9 cellular contexts compared by ENCODE assay signal in genomic region chr15:98858610-98859023, GRCh38.
DNase-seq lines count a peak whose midpoint lies in the region; ATAC-seq lines count a peak whose summit lies in the region.
"Had no signal": no experiment of that assay in that cellular context is flagged by ENCODE, and none has a peak within 500 bp of the region (broad histone marks: within the 10 kb centered on the region; RNA-seq: fewer than 3 reads in every experiment).

No MANE protein-coding gene starts in this region.

- H3K9me3 Mint-ChIP-seq in CD4-positive, CD25-positive, alpha-beta regulatory T cell: peaks cover 0 to 3% (median 0%) of the 10 kb centered on the region in 7 donors
- H3K9me3 Mint-ChIP-seq in IgD-negative memory B cell: no peaks in the 10 kb centered on the region
- no peaks in the 10 kb centered on the region for H3K9me3 Mint-ChIP-seq in activated naive CD8-positive, alpha-beta T cell (ENCODE audit: low read depth)
- H3K9me3 Mint-ChIP-seq in naive B cell: no peaks in the 10 kb centered on the region

- H3K4me1 ChIP-seq in CD4-positive, CD25-positive, alpha-beta regulatory T cell (ENCODE audit: control insufficient read depth, insufficient read depth, low read length, poor library complexity, severe bottlenecking): peaks cover 20% of the 10 kb centered on the region

- peak overlapping the region; percentile 76 to 87 (median 83) for H3K27ac Mint-ChIP-seq in CD4-positive, CD25-positive, alpha-beta regulatory T cell
- H3K27ac Mint-ChIP-seq in IgD-negative memory B cell (no peak overlapping the region), naive B cell (peak overlapping the region in 3 of 6 donors; percentile 1 to 95 (median 23))
- peak overlapping the region; percentile 66 for H3K27ac Mint-ChIP-seq in activated naive CD8-positive, alpha-beta T cell

- no peak for ATAC-seq in CD4-positive, CD25-positive, alpha-beta regulatory T cell (ENCODE audit: low read depth in 2 of 2)
- ATAC-seq in naive B cell (ENCODE audit: low read depth in 2 of 2): peak; percentile 47 to 53
- ATAC-seq in HG02763 (IDR thresholded peaks at IDR 0.05; ENCODE audit: unreplicated experiment): no peak

- H3K9me3 ChIP-seq in CD4-positive, CD25-positive, alpha-beta regulatory T cell (ENCODE audit: control insufficient read depth in 2 of 2, low read length in 2 of 2): no peaks in the 10 kb centered on the region

- no peaks in the 10 kb centered on the region for H3K36me3 Mint-ChIP-seq in CD4-positive, CD25-positive, alpha-beta regulatory T cell
- H3K36me3 Mint-ChIP-seq in IgD-negative memory B cell (no peaks in the 10 kb centered on the region), naive B cell (no peaks in the 10 kb centered on the region)
- H3K36me3 Mint-ChIP-seq in activated naive CD8-positive, alpha-beta T cell: no peaks in the 10 kb centered on the region

- H3K27me3 Mint-ChIP-seq in CD4-positive, CD25-positive, alpha-beta regulatory T cell: no peaks in the 10 kb centered on the region
- H3K27me3 Mint-ChIP-seq in IgD-negative memory B cell: peaks cover 8% of the 10 kb centered on the region
- H3K27me3 Mint-ChIP-seq in activated naive CD8-positive, alpha-beta T cell: no peaks in the 10 kb centered on the region
- no peaks in the 10 kb centered on the region for H3K27me3 Mint-ChIP-seq in naive B cell

- H3K4me3 Mint-ChIP-seq in CD4-positive, CD25-positive, alpha-beta regulatory T cell: peak overlapping the region in 3 of 4 donors; percentile 27 to 77 (median 65)
- H3K4me3 Mint-ChIP-seq in IgD-negative memory B cell: peak overlapping the region; percentile 6 to 83 (median 44)
- H3K4me3 Mint-ChIP-seq in activated naive CD8-positive, alpha-beta T cell: peak overlapping the region; percentile 44
- H3K4me3 Mint-ChIP-seq in naive B cell: peak overlapping the region; percentile 10 to 70 (median 62)

- H3K27me3 ChIP-seq in CD4-positive, CD25-positive, alpha-beta regulatory T cell (ENCODE audit: control insufficient read depth, insufficient read depth, low read length): no peaks in the 10 kb centered on the region

- peak in 1 of 3 donors; percentile 28 for DNase-seq in CD4-positive, CD25-positive, alpha-beta regulatory T cell
- DNase-seq in naive B cell: no peak
- DNase-seq in anterior cingulate cortex (lab: John Stamatoyannopoulos, UW): no peak
- DNase-seq in COR-L47 (lab: John Stamatoyannopoulos, UW): no peak
- DNase-seq in NCI-H510A treated with DMSO at 0.1 percent for 48 hours (lab: John Stamatoyannopoulos, UW): no peak
- DNase-seq: NCI-H1436 treated with DMSO at 0.1 percent for 48 hours had no signal

- H3K36me3 ChIP-seq in CD4-positive, CD25-positive, alpha-beta regulatory T cell (ENCODE audit: control insufficient read depth, insufficient read depth, low read length): no peaks in the 10 kb centered on the region

- H3K27ac ChIP-seq in CD4-positive, CD25-positive, alpha-beta regulatory T cell (ENCODE audit: insufficient read depth, low read length, poor library complexity, severe bottlenecking): no peak overlapping the region

- peak overlapping the region; percentile 45 for H3K4me3 ChIP-seq in CD4-positive, CD25-positive, alpha-beta regulatory T cell (ENCODE audit: low read depth, low read length)

- peaks cover 8 to 82% (median 28%) of the 10 kb centered on the region in 4 donors for H3K4me1 Mint-ChIP-seq in CD4-positive, CD25-positive, alpha-beta regulatory T cell
- H3K4me1 Mint-ChIP-seq in IgD-negative memory B cell (peaks cover 7 to 22% (median 15%) of the 10 kb centered on the region in 3 donors), naive B cell (peaks cover 13 to 20% (median 15%) of the 10 kb centered on the region in 3 donors)
- H3K4me1 Mint-ChIP-seq in activated naive CD8-positive, alpha-beta T cell (ENCODE audit: low read depth): peaks cover 74% of the 10 kb centered on the region

Comparison
In these comparisons a context has a peak if more than half of its experiments do, and no peak if none do; other contexts are left out.
1. ATAC-seq: peak in naive B cell (2 of 2); none in CD4-positive, CD25-positive, alpha-beta regulatory T cell (0 of 2) and HG02763 (single experiment).
2. H3K27ac Mint-ChIP-seq: peak in CD4-positive, CD25-positive, alpha-beta regulatory T cell (3 of 3) and activated naive CD8-positive, alpha-beta T cell (single experiment); none in IgD-negative memory B cell (0 of 3).
3. Peak in every context shown above with its lines, with median percentiles within 50 percentile points of each other: H3K4me3 Mint-ChIP-seq.